Comparison of ENCODE assay signal across 22 cellular contexts in the genomic region with DNA sequence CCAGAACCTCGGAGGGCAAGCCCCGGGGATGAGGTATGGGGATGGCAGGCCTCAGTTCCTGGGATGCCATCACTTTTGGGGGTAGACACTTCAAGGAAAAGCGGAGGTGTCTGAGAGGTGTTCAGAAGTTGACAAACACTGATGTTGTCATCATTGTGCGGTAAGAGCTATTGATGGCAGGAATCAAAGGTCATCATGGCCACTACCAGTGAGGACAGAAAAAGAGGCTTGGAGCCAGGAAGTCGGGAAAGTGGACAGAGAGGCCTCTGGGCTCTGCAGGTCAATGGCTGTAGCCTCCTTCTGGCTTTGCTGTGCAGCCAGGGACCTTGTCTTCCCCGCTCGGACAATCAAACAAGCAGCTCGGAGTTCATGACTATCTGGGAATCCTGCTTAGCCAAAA. TPM values are rescaled to one million over a fixed set of nuclear protein-coding genes. Genes with fewer than 3 reads are reported as not detected.
"Had no signal": no experiment of that assay in that cellular context is flagged by ENCODE, and none has a peak within 500 bp of the region (broad histone marks: within the 10 kb centered on the region; RNA-seq: fewer than 3 reads in every experiment).

No MANE protein-coding gene starts in this region.

- H3K9me3 ChIP-seq: esophagus squamous epithelium, gastrocnemius medialis, lower lobe of right lung, mucosa of descending colon had no signal

- H3K27ac ChIP-seq: coronary artery, esophagus squamous epithelium, gastrocnemius medialis, heart right ventricle, left ventricle myocardium inferior, lower lobe of right lung had no signal

- H3K27me3 ChIP-seq: esophagus squamous epithelium, gastrocnemius medialis, heart right ventricle had no signal

- H3K9me3 Mint-ChIP-seq: dendritic cell treated with granulocyte-macrophage colony-stimulating factor and Interleukin-4, amounts not matched to agents 40 ng/mL and 50 ng/mL, for 4 days; effector memory CD8-positive, alpha-beta T cell had no signal

- H3K4me1 ChIP-seq: gastrocnemius medialis, lower lobe of right lung had no signal

- DNase-seq: effector CD8-positive, alpha-beta T cell; effector memory CD8-positive, alpha-beta T cell; endodermal cell; esophagus squamous epithelium; foreskin fibroblast; foreskin melanocyte; gastrocnemius medialis; glutamatergic neuron; head of caudate nucleus; heart right ventricle; hippocampal formation; left cardiac atrium; left ventricle myocardium inferior; lower lobe of right lung; mesenchymal stem cell; mucosa of descending colon had no signal

- H3K36me3 ChIP-seq: esophagus squamous epithelium, gastrocnemius medialis, heart right ventricle, left ventricle myocardium inferior, lower lobe of right lung had no signal

- ATAC-seq: effector memory CD8-positive, alpha-beta T cell; esophagus mucosa; left cardiac atrium; lower lobe of right lung; mucosa of descending colon had no signal

- H3K4me3 Mint-ChIP-seq: dendritic cell treated with granulocyte-macrophage colony-stimulating factor and Interleukin-4, amounts not matched to agents 40 ng/mL and 50 ng/mL, for 4 days; effector memory CD8-positive, alpha-beta T cell; endodermal cell; mesothelial cell of epicardium had no signal

- H3K27ac Mint-ChIP-seq: dendritic cell treated with granulocyte-macrophage colony-stimulating factor and Interleukin-4, amounts not matched to agents 40 ng/mL and 50 ng/mL, for 4 days; effector memory CD8-positive, alpha-beta T cell; endodermal cell; mesothelial cell of epicardium had no signal

- H3K4me1 Mint-ChIP-seq: endodermal cell had no signal

- H3K27me3 Mint-ChIP-seq: dendritic cell treated with granulocyte-macrophage colony-stimulating factor and Interleukin-4, amounts not matched to agents 40 ng/mL and 50 ng/mL, for 4 days; effector memory CD8-positive, alpha-beta T cell had no signal

- H3K4me3 ChIP-seq: coronary artery, esophagus squamous epithelium, gastrocnemius medialis, heart right ventricle, left ventricle myocardium inferior, lower lobe of right lung, mucosa of descending colon had no signal

RNA-seq across cellular contexts. Expression of gene ACKR3, which starts 19.3 kb away (rescaled TPM):
- total RNA-seq: epithelial cell of proximal tubule, myocyte had no signal
